ENCODE assay signal across 16 cellular contexts in genomic region chr2:43230481-43230880, GRCh38. TPM values are rescaled to one million over a fixed set of nuclear protein-coding genes. Genes with fewer than 3 reads are reported as not detected.
DNase-seq lines count a peak whose midpoint lies in the region; ATAC-seq and TF ChIP-seq lines count a peak whose summit lies in the region.
"Had no signal": no experiment of that assay in that cellular context is flagged by ENCODE, and none has a peak within 500 bp of the region (broad histone marks: within the 10 kb centered on the region; RNA-seq: fewer than 3 reads in every experiment).

No MANE protein-coding gene starts in this region.

- DNase-seq in NCI-H345 (lab: John Stamatoyannopoulos, UW) (peak; percentile 5), NCI-H345 treated with DMSO at 0.1 percent for 48 hours (lab: John Stamatoyannopoulos, UW; ENCODE audit: unreplicated experiment) (no peak), NCI-H69 (lab: John Stamatoyannopoulos, UW) (peak; percentile 32), spleen (peak; percentile 59), DMS153 (lab: John Stamatoyannopoulos, UW) (no peak)
- DNase-seq in stimulated activated CD4-positive, alpha-beta T cell treated with anti-CD3 and anti-CD28 coated beads, Interleukin-2, amount 100 ng/mL, for 24 hours: no peak
- DNase-seq: caudate nucleus; CD4-positive, alpha-beta memory T cell; effector CD8-positive, alpha-beta T cell; NCI-H146; SK-N-SH had no signal

- intact Hi-C loops in spleen (cut with DNase I; ENCODE audit: low total_unique reads): loop anchor here (5.0 kb wide), 1 partner anchor 257 kb away; no protein-coding TSS in a partner anchor

- no peak for ATAC-seq in GM21381 (IDR thresholded peaks at IDR 0.05; ENCODE audit: unreplicated experiment)
- ATAC-seq: HCT116, heart left ventricle, Panc1 had no signal

- no peak overlapping the region for H3K27ac ChIP-seq in iPS-20b (ENCODE audit: low read length)
- peak overlapping the region in 5 of 8 donors; percentile 10 to 100 (median 99) for H3K27ac ChIP-seq in spleen

- peak overlapping the region; percentile 19; the same call in 1 of the 2 replicates for H3K9ac ChIP-seq in iPS-20b (ENCODE audit: low read depth, low read length)
- H3K9ac ChIP-seq: SK-N-SH had no signal

- TF ChIP-seq CTCF in spleen (IDR thresholded peaks at IDR 0.05 in 8 of 11, conservative IDR thresholded peaks at IDR 0.05 in 3 of 11): peak in 2 of 11 experiments; percentile 3 to 5

- H3K36me3 ChIP-seq in iPS-20b (ENCODE audit: insufficient read depth, low read depth, low read length) (peaks cover 4% of the 10 kb centered on the region; the same call in 1 of the 2 replicates), spleen (peaks cover 0 to 32% (median 6%) of the 10 kb centered on the region in 6 donors)

- H3K4me3 ChIP-seq in iPS-20b (ENCODE audit: low read length) (no peak overlapping the region), spleen (no peak overlapping the region)
- H3K4me3 ChIP-seq: heart left ventricle had no signal

- no peaks in the 10 kb centered on the region for H3K27me3 ChIP-seq in iPS-20b (ENCODE audit: insufficient read depth, low read length)
- H3K27me3 ChIP-seq in spleen (replicated peaks in 1 of 7): no peaks in the 10 kb centered on the region
- H3K27me3 ChIP-seq: heart left ventricle had no signal

- 62 to 83% (median 72%) methylated on average over 4 of the region's 4 CpGs for WGBS in spleen, 5 donors

- no peaks in the 10 kb centered on the region for H3K9me3 ChIP-seq in iPS-20b (ENCODE audit: insufficient read depth, low read depth, low read length)
- H3K9me3 ChIP-seq in spleen: no peaks in the 10 kb centered on the region
- H3K9me3 ChIP-seq: heart left ventricle, SK-N-SH had no signal

- H3K4me1 ChIP-seq in iPS-20b (ENCODE audit: insufficient read depth, low read length) (peaks cover 13% of the 10 kb centered on the region; the same call in 1 of the 2 replicates), spleen (peaks cover 24 to 81% (median 53%) of the 10 kb centered on the region in 6 donors)

- TF ChIP-seq POLR2A in spleen (IDR thresholded peaks at IDR 0.05): no peak

RNA-seq across cellular contexts. Expression of gene ZFP36L2, which starts 4.1 kb away (rescaled TPM):
- 100 to 1,000 TPM; 118 to 223 (median 131) TPM for total RNA-seq in spleen
- polyA plus RNA-seq in spleen: 100 to 1,000 TPM in 1 of 3 donors, 10 to 100 TPM in 2; 72.4 to 115 (median 91.0) TPM

Comparison
In these comparisons a context has a peak if more than half of its experiments do, and no peak if none do; other contexts are left out.
1. DNase-seq: peak in NCI-H345 (single experiment), NCI-H69 (single experiment) and spleen (single experiment); none in NCI-H345 treated with DMSO at 0.1 percent for 48 hours (single experiment), stimulated activated CD4-positive, alpha-beta T cell treated with anti-CD3 and anti-CD28 coated beads, Interleukin-2, amount 100 ng/mL, for 24 hours (0 of 2) and DMS153 (single experiment).